27 cellular contexts compared by ENCODE assay signal in genomic region chr7:10875081-10875480, GRCh38.
"Had no signal": no experiment of that assay in that cellular context is flagged by ENCODE, and none has a peak within 500 bp of the region (broad histone marks: within the 10 kb centered on the region; RNA-seq: fewer than 3 reads in every experiment).

No MANE protein-coding gene starts in this region.

- DNase-seq: activated CD4-positive, alpha-beta T cell treated with anti-CD3 and anti-CD28 coated beads for 48 hours; activated CD4-positive, alpha-beta T cell treated with anti-CD3 and anti-CD28 coated beads, Interleukin-2, amount 50 U/mL, for 4 hours; activated CD4-positive, CD25-positive, alpha-beta regulatory T cell treated with anti-CD3 and anti-CD28 coated beads, Interleukin-2, amount 50 U/mL, for 72 hours; activated CD8-positive, alpha-beta T cell treated with anti-CD3 and anti-CD28 coated beads, Interleukin-2, amount 10 ng/mL, durations not matched to agents 7 days and 5 days; activated effector memory CD4-positive, alpha-beta T cell treated with anti-CD3 and anti-CD28 coated beads, Interleukin-2, amount 50 U/mL, for 16 hours; activated naive CD4-positive, alpha-beta T cell treated with Interleukin-2 at 50 U/mL for 16 hours; activated naive CD8-positive, alpha-beta T cell treated with anti-CD3 and anti-CD28 coated beads, Interleukin-2, amount 50 U/mL, for 24 hours; activated T-cell treated with anti-CD3 and anti-CD28 coated beads, Interleukin-2, amount 50 U/mL, for 4 hours; amniotic stem cell; caudate nucleus; NCI-H1048; NCI-H1694; NCI-H2029; NCI-H2107; NCI-H2171 treated with DMSO at 0.1 percent for 48 hours; NCI-H345; NCI-H510A; NCI-H526 treated with DMSO at 0.1 percent for 48 hours; NCI-H82; Peyer's patch; SHP77 treated with DMSO at 0.1 percent for 48 hours; T-helper 17 cell; T-helper 9 cell had no signal

- ATAC-seq: activated CD8-positive, alpha-beta T cell treated with anti-CD3 and anti-CD28 coated beads, Interleukin-2, amount 10 ng/mL, durations not matched to agents 7 days and 5 days; activated naive CD4-positive, alpha-beta T cell treated with anti-CD3 and anti-CD28 coated beads, Interleukin-2, amount 50 U/mL, for 72 hours; activated naive CD8-positive, alpha-beta T cell treated with anti-CD3 and anti-CD28 coated beads, Interleukin-2, amount 50 U/mL, for 24 hours; activated T-cell treated with anti-CD3 and anti-CD28 coated beads, Interleukin-2, amount 50 U/mL, for 4 hours; T-helper 17 cell; WTC11 had no signal

- H3K4me3 Mint-ChIP-seq: activated CD8-positive, alpha-beta T cell treated with anti-CD3 and anti-CD28 coated beads, Interleukin-2, amount 10 ng/mL, durations not matched to agents 7 days and 5 days; activated naive CD8-positive, alpha-beta T cell treated with anti-CD3 and anti-CD28 coated beads, Interleukin-2, amount 50 U/mL, for 24 hours; activated T-cell treated with anti-CD3 and anti-CD28 coated beads, Interleukin-2, amount 50 U/mL, for 4 hours; T-helper 17 cell; WTC11 had no signal

- H3K4me3 ChIP-seq: ascending aorta, Peyer's patch had no signal

- H3K27ac Mint-ChIP-seq: activated CD8-positive, alpha-beta T cell treated with anti-CD3 and anti-CD28 coated beads, Interleukin-2, amount 10 ng/mL, durations not matched to agents 7 days and 5 days; activated naive CD4-positive, alpha-beta T cell treated with anti-CD3 and anti-CD28 coated beads, Interleukin-2, amount 50 U/mL, for 72 hours; activated naive CD8-positive, alpha-beta T cell treated with anti-CD3 and anti-CD28 coated beads, Interleukin-2, amount 50 U/mL, for 24 hours; T-helper 17 cell; WTC11 had no signal

- H3K4me1 ChIP-seq: ascending aorta, Peyer's patch had no signal

- H3K36me3 Mint-ChIP-seq: WTC11 had no signal

- H3K27ac ChIP-seq: ascending aorta, Peyer's patch, RWPE1 had no signal

- H3K27me3 ChIP-seq: ascending aorta, Peyer's patch had no signal

- H3K4me1 Mint-ChIP-seq: activated naive CD8-positive, alpha-beta T cell treated with anti-CD3 and anti-CD28 coated beads, Interleukin-2, amount 50 U/mL, for 24 hours; WTC11 had no signal

- H3K9me3 ChIP-seq: ascending aorta, Peyer's patch had no signal

- H3K36me3 ChIP-seq: ascending aorta, Peyer's patch had no signal
